In the genomic region with DNA sequence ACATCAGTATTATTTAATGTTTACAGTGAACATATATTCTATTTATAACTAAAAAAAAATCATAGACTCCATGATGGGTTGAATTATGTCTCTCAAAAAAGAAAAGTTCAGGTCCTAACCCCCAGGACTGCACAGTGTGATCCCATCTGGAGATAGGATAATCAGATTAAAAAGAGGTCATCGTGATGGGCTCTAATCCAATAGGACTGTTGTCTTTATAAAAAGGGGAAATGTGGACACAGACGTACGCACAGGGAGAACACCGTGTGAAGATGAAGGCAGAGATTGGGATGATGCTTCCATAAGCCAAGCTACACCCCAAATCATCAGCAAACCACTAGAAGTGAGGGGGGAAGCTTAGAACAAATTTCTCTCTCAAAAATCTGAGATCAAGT, we compare ENCODE assay signal across 1 cellular context.
TF ChIP-seq lines count a peak whose summit lies in the region.

No MANE protein-coding gene starts in this region.

TF ChIP-seq in IMR-90, 13 proteins besides CTCF, POLR2A, EP300 and RAD21 (continued from another document):
- TF ChIP-seq, protein P1, sequence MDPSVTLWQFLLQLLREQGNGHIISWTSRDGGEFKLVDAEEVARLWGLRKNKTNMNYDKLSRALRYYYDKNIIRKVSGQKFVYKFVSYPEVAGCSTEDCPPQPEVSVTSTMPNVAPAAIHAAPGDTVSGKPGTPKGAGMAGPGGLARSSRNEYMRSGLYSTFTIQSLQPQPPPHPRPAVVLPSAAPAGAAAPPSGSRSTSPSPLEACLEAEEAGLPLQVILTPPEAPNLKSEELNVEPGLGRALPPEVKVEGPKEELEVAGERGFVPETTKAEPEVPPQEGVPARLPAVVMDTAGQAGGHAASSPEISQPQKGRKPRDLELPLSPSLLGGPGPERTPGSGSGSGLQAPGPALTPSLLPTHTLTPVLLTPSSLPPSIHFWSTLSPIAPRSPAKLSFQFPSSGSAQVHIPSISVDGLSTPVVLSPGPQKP (IDR thresholded peaks at IDR 0.05; ENCODE audit: borderline replicate concordance, low read depth, low read length), result no peak
- TF ChIP-seq, protein P2, sequence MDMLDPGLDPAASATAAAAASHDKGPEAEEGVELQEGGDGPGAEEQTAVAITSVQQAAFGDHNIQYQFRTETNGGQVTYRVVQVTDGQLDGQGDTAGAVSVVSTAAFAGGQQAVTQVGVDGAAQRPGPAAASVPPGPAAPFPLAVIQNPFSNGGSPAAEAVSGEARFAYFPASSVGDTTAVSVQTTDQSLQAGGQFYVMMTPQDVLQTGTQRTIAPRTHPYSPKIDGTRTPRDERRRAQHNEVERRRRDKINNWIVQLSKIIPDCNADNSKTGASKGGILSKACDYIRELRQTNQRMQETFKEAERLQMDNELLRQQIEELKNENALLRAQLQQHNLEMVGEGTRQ (IDR thresholded peaks at IDR 0.05; ENCODE audit: low read depth, low read length), result no peak
- no peak for TF ChIP-seq MAFK (IDR thresholded peaks at IDR 0.05; ENCODE audit: low read depth, low read length)
- TF ChIP-seq RCOR1 (IDR thresholded peaks at IDR 0.05; ENCODE audit: insufficient replicate concordance, low read length), result no peak
- TF ChIP-seq CHD1 (IDR thresholded peaks at IDR 0.05; ENCODE audit: low read depth, low read length), result no peak
TF ChIP-seq in IMR-90: peak in this region for 0.
